ENCODE assay signal across 19 cellular contexts in genomic region chr11:45671246-45672171, GRCh38. TPM values are rescaled to one million over a fixed set of nuclear protein-coding genes. Genes with fewer than 3 reads are reported as not detected.
DNase-seq lines count a peak whose midpoint lies in the region; ATAC-seq and TF ChIP-seq lines count a peak whose summit lies in the region.
"Had no signal": no experiment of that assay in that cellular context is flagged by ENCODE, and none has a peak within 500 bp of the region (broad histone marks: within the 10 kb centered on the region; RNA-seq: fewer than 3 reads in every experiment).

No MANE protein-coding gene starts in this region.

- H2BK120ac ChIP-seq in neuronal stem cell (ENCODE audit: low read depth, low read length): no peak overlapping the region

- H3K18ac ChIP-seq in neuronal stem cell (ENCODE audit: low read length): peak overlapping the region; percentile 66

- intact Hi-C loops in left ventricle myocardium inferior (cut with micrococcal nuclease) (no loop called here), dorsolateral prefrontal cortex (cut with DNase I) (no loop called here)

- no peak for TF ChIP-seq RAD21 in SK-N-SH (IDR thresholded peaks at IDR 0.05; ENCODE audit: low read length)

- no peak for DNase-seq in left ventricle myocardium inferior
- DNase-seq in right atrium auricular region (ENCODE audit: low spot score): no peak
- peak in 9 of 10 donors; percentile 59 to 92 (median 83) for DNase-seq in dorsolateral prefrontal cortex
- DNase-seq in neuronal stem cell (ENCODE audit: low spot score): no peak
- no peak for DNase-seq in SK-N-SH
- DNase-seq in Karpas-422: no peak
- no peak for DNase-seq in foreskin fibroblast
- DNase-seq: ACHN; activated CD4-positive, alpha-beta T cell treated with anti-CD3 and anti-CD28 coated beads, Interleukin-2, amount 10 ng/mL, durations not matched to agents 7 days and 5 days; Caco-2; glutamatergic neuron; left cardiac atrium; MM.1S; NCI-H2081; Right ventricle myocardium superior; T-helper 9 cell had no signal

- H3K4me1 ChIP-seq in left ventricle myocardium inferior: no peaks in the 10 kb centered on the region
- H3K4me1 ChIP-seq in right atrium auricular region: no peaks in the 10 kb centered on the region
- H3K4me1 ChIP-seq in neuronal stem cell (ENCODE audit: control insufficient read depth in 2 of 2, insufficient read depth in 1 of 2, low read depth in 1 of 2, low read length in 2 of 2): no peaks in the 10 kb centered on the region
- no peaks in the 10 kb centered on the region for H3K4me1 ChIP-seq in SK-N-SH (ENCODE audit: control insufficient read depth in 1 of 2, insufficient read depth in 2 of 2, low read depth in 1 of 2, low read length in 1 of 2)
- no peaks in the 10 kb centered on the region for H3K4me1 ChIP-seq in Karpas-422 (ENCODE audit: low read length)
- H3K4me1 ChIP-seq: Caco-2, suprapubic skin had no signal

- H3K79me2 ChIP-seq in SK-N-SH (ENCODE audit: insufficient read depth) (no peaks in the 10 kb centered on the region), Karpas-422 (ENCODE audit: low read length) (no peaks in the 10 kb centered on the region)

- CTCF ChIA-PET in SK-N-SH (lab: Yijun Ruan, JAX): interaction anchor here (1.3 kb wide), 1 partner anchor 100 kb away, joined by 4 read pairs; no protein-coding TSS in a partner anchor

- peak overlapping the region; percentile 46 for H2BK12ac ChIP-seq in neuronal stem cell (ENCODE audit: low read length)

- TF ChIP-seq EP300 in SK-N-SH (IDR thresholded peaks at IDR 0.05; ENCODE audit: borderline replicate concordance in 1 of 2, low read depth in 1 of 2, low read length in 1 of 2): no peak

- no peaks in the 10 kb centered on the region for H3K9me2 ChIP-seq in SK-N-SH
- H3K9me2 ChIP-seq in Karpas-422 (replicated peaks; ENCODE audit: insufficient read depth, low read length): no peaks in the 10 kb centered on the region

- WGBS in neuronal stem cell (ENCODE audit: extremely low coverage in 2 of 2, insufficient read length in 2 of 2, insufficient replicate concordance in 1 of 2), 2 donors: no CpG with 5 or more reads among the region's 12 CpGs
- 74% methylated on average over 10 of the region's 12 CpGs for WGBS in SK-N-SH (ENCODE audit: low lambda C conversion rate)

- no peak for ATAC-seq in activated CD4-positive, CD25-positive, alpha-beta regulatory T cell treated with anti-CD3 and anti-CD28 coated beads, Interleukin-2, amount 50 U/mL, for 24 hours
- ATAC-seq: left cardiac atrium had no signal

- H3K4me2 ChIP-seq in neuronal stem cell (ENCODE audit: insufficient read depth, low read length, poor library complexity, severe bottlenecking) (no peak overlapping the region), SK-N-SH (no peak overlapping the region), Karpas-422 (ENCODE audit: low read depth, low read length, poor library complexity, severe bottlenecking) (no peak overlapping the region)

- peak overlapping the region; percentile 63 for H3K9ac ChIP-seq in neuronal stem cell (ENCODE audit: low read depth, low read length, poor library complexity)
- no peak overlapping the region for H3K9ac ChIP-seq in SK-N-SH
- H3K9ac ChIP-seq in Karpas-422 (ENCODE audit: low read length): no peak overlapping the region

- H3K9me3 ChIP-seq in left ventricle myocardium inferior (replicated peaks) (no peaks in the 10 kb centered on the region), right atrium auricular region (no peaks in the 10 kb centered on the region), neuronal stem cell (replicated peaks in 1 of 2; ENCODE audit: control insufficient read depth in 2 of 2, insufficient read depth in 1 of 2, low read depth in 1 of 2, low read length in 2 of 2) (no peaks in the 10 kb centered on the region), SK-N-SH (no peaks in the 10 kb centered on the region), Karpas-422 (ENCODE audit: low read length) (no peaks in the 10 kb centered on the region)
- H3K9me3 ChIP-seq: Caco-2, suprapubic skin had no signal

- H4K20me1 ChIP-seq in SK-N-SH (ENCODE audit: insufficient read depth) (no peaks in the 10 kb centered on the region), Karpas-422 (ENCODE audit: insufficient read depth, low read depth, low read length) (no peaks in the 10 kb centered on the region)

- H3K27ac ChIP-seq in left ventricle myocardium inferior (replicated peaks): no peak overlapping the region
- no peak overlapping the region for H3K27ac ChIP-seq in right atrium auricular region
- H3K27ac ChIP-seq in dorsolateral prefrontal cortex: peak overlapping the region in 4 of 59 donors; percentile 3 to 10 (median 6)
- no peak overlapping the region for H3K27ac ChIP-seq in neuronal stem cell (replicated peaks; ENCODE audit: low read length)
- H3K27ac ChIP-seq in SK-N-SH (ENCODE audit: low read depth in 2 of 2, low read length in 1 of 2): no peak overlapping the region
- no peak overlapping the region for H3K27ac ChIP-seq in Karpas-422 (ENCODE audit: low read length)
- H3K27ac ChIP-seq: epithelial cell of prostate, suprapubic skin had no signal

- POLR2A ChIA-PET in SK-N-SH (lab: Yijun Ruan, JAX): no interaction called here

- H3F3A ChIP-seq in SK-N-SH (replicated peaks; ENCODE audit: insufficient read depth): no peaks in the 10 kb centered on the region

- H3K23ac ChIP-seq in neuronal stem cell (ENCODE audit: low read depth, low read length, poor library complexity): no peak overlapping the region

- H3K27me3 ChIP-seq in left ventricle myocardium inferior (ENCODE audit: low read depth) (no peaks in the 10 kb centered on the region), right atrium auricular region (no peaks in the 10 kb centered on the region), dorsolateral prefrontal cortex (no peaks in the 10 kb centered on the region), neuronal stem cell (ENCODE audit: control insufficient read depth in 3 of 3, insufficient read depth in 3 of 3, low read depth in 1 of 3, low read length in 3 of 3) (peaks cover 0 to 55% (median 8%) of the 10 kb centered on the region in 3 experiments), SK-N-SH (ENCODE audit: insufficient read depth) (no peaks in the 10 kb centered on the region; the same call in 1 of the 2 replicates), Karpas-422 (ENCODE audit: low read length) (no peaks in the 10 kb centered on the region)
- H3K27me3 ChIP-seq: suprapubic skin had no signal

- H4K91ac ChIP-seq in neuronal stem cell (ENCODE audit: low read depth, low read length, poor library complexity): no peak overlapping the region

- H3K79me1 ChIP-seq in neuronal stem cell (ENCODE audit: low read depth, low read length): no peaks in the 10 kb centered on the region

- H3K36me3 ChIP-seq in left ventricle myocardium inferior (no peaks in the 10 kb centered on the region), right atrium auricular region (no peaks in the 10 kb centered on the region), neuronal stem cell (replicated peaks in 1 of 2; ENCODE audit: control insufficient read depth in 2 of 2, insufficient read depth in 2 of 2, low read length in 2 of 2) (no peaks in the 10 kb centered on the region), SK-N-SH (replicated peaks in 1 of 2; ENCODE audit: control insufficient read depth in 1 of 2, insufficient read depth in 2 of 2, low read length in 1 of 2) (no peaks in the 10 kb centered on the region), Karpas-422 (ENCODE audit: insufficient read depth, low read length) (no peaks in the 10 kb centered on the region)
- H3K36me3 ChIP-seq: suprapubic skin had no signal

- H2BK15ac ChIP-seq in neuronal stem cell (ENCODE audit: low read length): peak overlapping the region; percentile 81

- H2AK5ac ChIP-seq in neuronal stem cell (ENCODE audit: low read depth, low read length): peak overlapping the region; percentile 72

- no peak overlapping the region for H3K4me3 ChIP-seq in left ventricle myocardium inferior
- H3K4me3 ChIP-seq in right atrium auricular region: no peak overlapping the region
- H3K4me3 ChIP-seq in dorsolateral prefrontal cortex: no peak overlapping the region
- peak overlapping the region in 1 of 2 donors; percentile 28 for H3K4me3 ChIP-seq in neuronal stem cell (ENCODE audit: low read length in 2 of 2)
- no peak overlapping the region for H3K4me3 ChIP-seq in SK-N-SH (ENCODE audit: low read depth in 2 of 2, low read length in 1 of 2)
- H3K4me3 ChIP-seq in Karpas-422 (ENCODE audit: low read length): no peak overlapping the region
- H3K4me3 ChIP-seq in foreskin fibroblast (ENCODE audit: low read depth in 1 of 2, low read length in 2 of 2): no peak overlapping the region
- H3K4me3 ChIP-seq: suprapubic skin had no signal

- no peak overlapping the region for H3K4ac ChIP-seq in neuronal stem cell (ENCODE audit: low read length)

- H2AFZ ChIP-seq in neuronal stem cell (ENCODE audit: low read length): no peak overlapping the region
- H2AFZ ChIP-seq in SK-N-SH (ENCODE audit: low read depth): no peak overlapping the region
- H2AFZ ChIP-seq in Karpas-422 (ENCODE audit: low read length): no peak overlapping the region

- peak overlapping the region; percentile 92 for H3K14ac ChIP-seq in neuronal stem cell (ENCODE audit: low read length)

- TF ChIP-seq CTCF in left ventricle myocardium inferior (IDR thresholded peaks at IDR 0.05; ENCODE audit: borderline replicate concordance) (peak; percentile 17), right atrium auricular region (IDR thresholded peaks at IDR 0.05) (no peak), dorsolateral prefrontal cortex (IDR thresholded peaks at IDR 0.05 in 54 of 56, conservative IDR thresholded peaks at IDR 0.05 in 2 of 56; ENCODE audit: low read depth in 1 of 56, partially characterized antibody in 56 of 56) (peak in 23 of 56 donors; percentile 5 to 55 (median 23)), SK-N-SH (IDR thresholded peaks at IDR 0.05) (no peak), foreskin fibroblast (IDR thresholded peaks at IDR 0.05; ENCODE audit: low read depth, low read length) (no peak)

- no peak overlapping the region for H4K8ac ChIP-seq in neuronal stem cell (ENCODE audit: low read depth, low read length)

- H2BK5ac ChIP-seq in neuronal stem cell (ENCODE audit: low read length): no peak overlapping the region

TF ChIP-seq in SK-N-SH, 30 proteins besides CTCF, POLR2A, EP300 and RAD21 (continues in another document):
- TF ChIP-seq MXI1 (IDR thresholded peaks at IDR 0.05; ENCODE audit: low read depth, low read length): no peak
- no peak for TF ChIP-seq RCOR1 (IDR thresholded peaks at IDR 0.05; ENCODE audit: low read length)
- no peak for TF ChIP-seq MEF2A (IDR thresholded peaks at IDR 0.05; ENCODE audit: borderline replicate concordance, low read depth)

RNA-seq across cellular contexts. Expression of gene CHST1, which starts 6.1 kb away (rescaled TPM):
- 2.9 TPM for total RNA-seq in left ventricle myocardium inferior
- total RNA-seq in right atrium auricular region: 1 to 10 TPM; 2.7 to 5.4 TPM
- 100 to 1,000 TPM in 61 of 120 experiments, 10 to 100 TPM in 59; 51.7 to 159 (median 100) TPM for total RNA-seq in dorsolateral prefrontal cortex
- 2.3 TPM for polyA plus RNA-seq in neuronal stem cell (2013, experiment 1 of 2)
- 2.4 TPM for polyA plus RNA-seq in neuronal stem cell (2013, experiment 2 of 2)
- 2.7 and 4.9 TPM in 2 replicates for polyA plus RNA-seq in SK-N-SH (2012; rRNA removed)
- polyA plus RNA-seq in SK-N-SH (2012; cell fraction: cytosol; rRNA removed): 1.6 and 2.9 TPM in 2 replicates
- polyA plus RNA-seq in SK-N-SH (2012; cell fraction: nucleus; rRNA removed): 10.7 and 15.7 TPM in 2 replicates
- total RNA-seq in Karpas-422 (2014; rRNA removed; shearing (Covaris generic); ENCODE audit: low replicate concordance): 0.25 TPM in 1 of 2 replicates, not detected in the other
- total RNA-seq: activated CD4-positive, alpha-beta T cell treated with anti-CD3 and anti-CD28 coated beads, Interleukin-2, amount 10 ng/mL, durations not matched to agents 7 days and 5 days; Caco-2 had no signal

Comparison
In these comparisons a context has a peak if more than half of its experiments do, and no peak if none do; other contexts are left out.
1. DNase-seq: peak in dorsolateral prefrontal cortex (9 of 10); none in left ventricle myocardium inferior (single experiment), right atrium auricular region (single experiment), neuronal stem cell (single experiment), SK-N-SH (single experiment), Karpas-422 (single experiment) and foreskin fibroblast (0 of 2).
2. RNA of gene CHST1, which starts 6.1 kb away (total RNA-seq): 51.7 to 159 TPM in dorsolateral prefrontal cortex; 2.7 to 5.4 TPM in right atrium auricular region, 2.9 TPM in left ventricle myocardium inferior (single experiment) and 0.25 TPM in Karpas-422; every median in the first group is over 4 times any median in the second.